ENCODE assay signal across 18 cellular contexts in genomic region chr7:131052285-131052942, GRCh38.
A peak's percentile ranks its signal among the peaks of the same experiment; 100 is the strongest.
DNase-seq lines count a peak whose midpoint lies in the region; ATAC-seq and TF ChIP-seq lines count a peak whose summit lies in the region.
"Had no signal": no experiment of that assay in that cellular context is flagged by ENCODE, and none has a peak within 500 bp of the region (broad histone marks: within the 10 kb centered on the region; RNA-seq: fewer than 3 reads in every experiment).

No MANE protein-coding gene starts in this region.

- H3K36me3 ChIP-seq in CD8-positive, alpha-beta T cell (ENCODE audit: insufficient read depth, low read length): no peaks in the 10 kb centered on the region
- peaks cover 0 to 52% of the 10 kb centered on the region in 2 donors for H3K36me3 ChIP-seq in psoas muscle (ENCODE audit: insufficient read depth in 1 of 2, low read depth in 1 of 2)

- H3K4me1 ChIP-seq in CD8-positive, alpha-beta T cell (ENCODE audit: insufficient read depth, low read length): peaks cover 83% of the 10 kb centered on the region
- peaks cover 72% of the 10 kb centered on the region for H3K4me1 ChIP-seq in psoas muscle

- in situ Hi-C loops in SK-MEL-5 (cut with HindIII; ENCODE audit: low pct_unique_long_range_greater_than_20kb, low sequenced_read_pairs): no loop called here

- POLR2A ChIA-PET in activated CD8-positive, alpha-beta T cell treated with anti-CD3 and anti-CD28 coated beads for 36 hours (lab: Charles Lee): interaction anchor here (1.2 kb wide), 1 partner anchor 72 kb away, joined by 3 read pairs; no protein-coding TSS in a partner anchor
- POLR2A ChIA-PET in activated CD8-positive, alpha-beta T cell treated with anti-CD3 and anti-CD28 coated beads, Interleukin-2, amount 10 ng/mL, durations not matched to agents 7 days and 5 days (lab: Charles Lee): no interaction called here
- POLR2A ChIA-PET in CD8-positive, alpha-beta T cell (lab: Charles Lee): no interaction called here

- H3K9me3 ChIP-seq in CD8-positive, alpha-beta T cell (ENCODE audit: low read length): no peaks in the 10 kb centered on the region
- H3K9me3 ChIP-seq in psoas muscle: no peaks in the 10 kb centered on the region
- H3K9me3 ChIP-seq: ascending aorta had no signal

- H3K4me1 Mint-ChIP-seq in activated CD8-positive, alpha-beta T cell treated with anti-CD3 and anti-CD28 coated beads for 36 hours (ENCODE audit: low read depth): peaks cover 76% of the 10 kb centered on the region
- peaks cover 62% of the 10 kb centered on the region for H3K4me1 Mint-ChIP-seq in activated CD8-positive, alpha-beta T cell treated with anti-CD3 and anti-CD28 coated beads, Interleukin-2, amount 10 ng/mL, durations not matched to agents 7 days and 5 days (ENCODE audit: low read depth)
- H3K4me1 Mint-ChIP-seq in CD8-positive, alpha-beta T cell (ENCODE audit: low read depth): peaks cover 79% of the 10 kb centered on the region

- intact Hi-C loops in activated CD8-positive, alpha-beta T cell treated with anti-CD3 and anti-CD28 coated beads for 36 hours (cut with micrococcal nuclease): no loop called here
- intact Hi-C loops in CD8-positive, alpha-beta T cell (cut with DNase I, micrococcal nuclease): loop anchor here in 1 of 2 experiments (10.0 kb wide), 1 partner anchor 52 kb away; no protein-coding TSS in a partner anchor
- intact Hi-C loops in psoas muscle (cut with DNase I): no loop called here

- WGBS in psoas muscle, 3 donors: 55 to 80% (median 61%) methylated on average over 4 of the region's 4 CpGs

- no peak for ATAC-seq in activated CD8-positive, alpha-beta T cell treated with anti-CD3 and anti-CD28 coated beads for 36 hours
- no peak for ATAC-seq in activated CD8-positive, alpha-beta T cell treated with anti-CD3 and anti-CD28 coated beads, Interleukin-2, amount 10 ng/mL, durations not matched to agents 7 days and 5 days
- no peak for ATAC-seq in CD8-positive, alpha-beta T cell
- ATAC-seq in psoas muscle (no peak), GM18520 (IDR thresholded peaks at IDR 0.05; ENCODE audit: unreplicated experiment) (no peak), GM18870 (IDR thresholded peaks at IDR 0.05; ENCODE audit: unreplicated experiment) (no peak)
- ATAC-seq: stimulated activated naive CD8-positive, alpha-beta T cell treated with anti-CD3 and anti-CD28 coated beads, Interleukin-15, amount 100 ng/mL, for 72 hours had no signal

- H3K4me3 Mint-ChIP-seq in activated CD8-positive, alpha-beta T cell treated with anti-CD3 and anti-CD28 coated beads for 36 hours: no peak overlapping the region
- no peak overlapping the region for H3K4me3 Mint-ChIP-seq in activated CD8-positive, alpha-beta T cell treated with anti-CD3 and anti-CD28 coated beads, Interleukin-2, amount 10 ng/mL, durations not matched to agents 7 days and 5 days
- H3K4me3 Mint-ChIP-seq in CD8-positive, alpha-beta T cell: peak overlapping the region; percentile 12
- H3K4me3 Mint-ChIP-seq: memory B cell; neural crest cell; stimulated activated naive CD8-positive, alpha-beta T cell treated with anti-CD3 and anti-CD28 coated beads, Interleukin-15, amount 100 ng/mL, for 72 hours had no signal

- H3K4me3 ChIP-seq in CD8-positive, alpha-beta T cell (ENCODE audit: low read depth, low read length): no peak overlapping the region
- H3K4me3 ChIP-seq in psoas muscle: no peak overlapping the region
- H3K4me3 ChIP-seq: ascending aorta, GM23248 had no signal

- H3K27me3 ChIP-seq in CD8-positive, alpha-beta T cell (ENCODE audit: insufficient read depth, low read length): no peaks in the 10 kb centered on the region
- no peaks in the 10 kb centered on the region for H3K27me3 ChIP-seq in psoas muscle (ENCODE audit: insufficient read depth in 3 of 3, low read length in 2 of 3)
- H3K27me3 ChIP-seq: ascending aorta had no signal

- no peak for DNase-seq in activated CD8-positive, alpha-beta T cell treated with anti-CD3 and anti-CD28 coated beads for 36 hours
- DNase-seq in activated CD8-positive, alpha-beta T cell treated with anti-CD3 and anti-CD28 coated beads, Interleukin-2, amount 10 ng/mL, durations not matched to agents 7 days and 5 days: no peak
- no peak for DNase-seq in CD8-positive, alpha-beta T cell
- DNase-seq in SK-MEL-5 (ENCODE audit: low read depth, low spot score): peak; percentile 82
- no peak for DNase-seq in psoas muscle
- no peak for DNase-seq in NCI-H2081 (lab: John Stamatoyannopoulos, UW)
- DNase-seq: GM23248; islet precursor cell; MM.1S; NK-92 treated with Interleukin-12 subunit alpha and Interleukin-12 subunit beta, amount 100 ng/mL, for 24 hours; stimulated activated naive CD8-positive, alpha-beta T cell treated with anti-CD3 and anti-CD28 coated beads, Interleukin-15, amount 100 ng/mL, for 72 hours; T-helper 1 cell had no signal

- no peaks in the 10 kb centered on the region for H3K9me3 Mint-ChIP-seq in activated CD8-positive, alpha-beta T cell treated with anti-CD3 and anti-CD28 coated beads for 36 hours
- no peaks in the 10 kb centered on the region for H3K9me3 Mint-ChIP-seq in activated CD8-positive, alpha-beta T cell treated with anti-CD3 and anti-CD28 coated beads, Interleukin-2, amount 10 ng/mL, durations not matched to agents 7 days and 5 days (ENCODE audit: insufficient read depth)
- H3K9me3 Mint-ChIP-seq in CD8-positive, alpha-beta T cell: no peaks in the 10 kb centered on the region
- H3K9me3 Mint-ChIP-seq: memory B cell, neural crest cell had no signal

- no peak overlapping the region for H3K27ac ChIP-seq in CD8-positive, alpha-beta T cell (ENCODE audit: low read depth, low read length)
- H3K27ac ChIP-seq in psoas muscle: peak overlapping the region; percentile 41
- H3K27ac ChIP-seq: ascending aorta, GM23248, RWPE1 had no signal

- CTCF ChIA-PET in activated CD8-positive, alpha-beta T cell treated with anti-CD3 and anti-CD28 coated beads for 36 hours (lab: Charles Lee): interaction anchor here (2.1 to 5.6 kb wide), 2 partner anchors 70 to 82 kb away, joined by 4 to 28 read pairs; no protein-coding TSS in a partner anchor
- CTCF ChIA-PET in activated CD8-positive, alpha-beta T cell treated with anti-CD3 and anti-CD28 coated beads, Interleukin-2, amount 10 ng/mL, durations not matched to agents 7 days and 5 days (lab: Charles Lee): interaction anchor here (1.7 to 3.4 kb wide), 4 partner anchors 12 to 155 kb away, joined by 5 to 15 read pairs (median 9); no protein-coding TSS in a partner anchor
- CTCF ChIA-PET in CD8-positive, alpha-beta T cell (lab: Charles Lee): interaction anchor here (1.0 to 2.5 kb wide), 2 partner anchors 12 to 155 kb away, joined by 3 to 13 read pairs; no protein-coding TSS in a partner anchor

- H3K36me3 Mint-ChIP-seq in activated CD8-positive, alpha-beta T cell treated with anti-CD3 and anti-CD28 coated beads for 36 hours (ENCODE audit: low read depth): peaks cover 47% of the 10 kb centered on the region
- peaks cover 24% of the 10 kb centered on the region for H3K36me3 Mint-ChIP-seq in activated CD8-positive, alpha-beta T cell treated with anti-CD3 and anti-CD28 coated beads, Interleukin-2, amount 10 ng/mL, durations not matched to agents 7 days and 5 days (ENCODE audit: low read depth)
- peaks cover 61% of the 10 kb centered on the region for H3K36me3 Mint-ChIP-seq in CD8-positive, alpha-beta T cell

- H3K27me3 Mint-ChIP-seq in activated CD8-positive, alpha-beta T cell treated with anti-CD3 and anti-CD28 coated beads for 36 hours: no peaks in the 10 kb centered on the region
- no peaks in the 10 kb centered on the region for H3K27me3 Mint-ChIP-seq in activated CD8-positive, alpha-beta T cell treated with anti-CD3 and anti-CD28 coated beads, Interleukin-2, amount 10 ng/mL, durations not matched to agents 7 days and 5 days (ENCODE audit: low read depth)
- H3K27me3 Mint-ChIP-seq in CD8-positive, alpha-beta T cell (ENCODE audit: low read depth): no peaks in the 10 kb centered on the region
- H3K27me3 Mint-ChIP-seq: memory B cell; stimulated activated naive CD8-positive, alpha-beta T cell treated with anti-CD3 and anti-CD28 coated beads, Interleukin-15, amount 100 ng/mL, for 72 hours had no signal

- TF ChIP-seq CTCF in activated CD8-positive, alpha-beta T cell treated with anti-CD3 and anti-CD28 coated beads for 36 hours (IDR thresholded peaks at IDR 0.05): no peak
- no peak for TF ChIP-seq CTCF in CD8-positive, alpha-beta T cell (IDR thresholded peaks at IDR 0.05)
- no peak for TF ChIP-seq CTCF in psoas muscle (IDR thresholded peaks at IDR 0.05)

- peak overlapping the region; percentile 53 for H3K27ac Mint-ChIP-seq in activated CD8-positive, alpha-beta T cell treated with anti-CD3 and anti-CD28 coated beads for 36 hours
- H3K27ac Mint-ChIP-seq in activated CD8-positive, alpha-beta T cell treated with anti-CD3 and anti-CD28 coated beads, Interleukin-2, amount 10 ng/mL, durations not matched to agents 7 days and 5 days: no peak overlapping the region
- H3K27ac Mint-ChIP-seq in CD8-positive, alpha-beta T cell: no peak overlapping the region
- H3K27ac Mint-ChIP-seq: memory B cell; stimulated activated naive CD8-positive, alpha-beta T cell treated with anti-CD3 and anti-CD28 coated beads, Interleukin-15, amount 100 ng/mL, for 72 hours had no signal
